In genomic region chr9:4640027-4640426, GRCh38 we compare ENCODE assay signal across 9 cellular contexts. TPM values are rescaled to one million over a fixed set of nuclear protein-coding genes. Genes with fewer than 3 reads are reported as not detected.
DNase-seq lines count a peak whose midpoint lies in the region; ATAC-seq, FAIRE-seq and TF ChIP-seq lines count a peak whose summit lies in the region.
"Had no signal": no experiment of that assay in that cellular context is flagged by ENCODE, and none has a peak within 500 bp of the region (broad histone marks: within the 10 kb centered on the region; RNA-seq: fewer than 3 reads in every experiment).

No MANE protein-coding gene starts in this region.

- FAIRE-seq in K562 (lab: Jason Lieb, UNC): no peak
- FAIRE-seq: colon had no signal

- DNase-seq in AG04450 (ENCODE audit: low read depth, low spot score): no peak
- peak; percentile 99 for DNase-seq in OCI-M1 (lab: John Stamatoyannopoulos, UW)
- peak; percentile 7 to 16 (median 12) for DNase-seq in K562 (ENCODE audit: extremely low read depth in 1 of 4, low spot score in 3 of 4)
- DNase-seq in naive thymus-derived CD8-positive, alpha-beta T cell: peak; percentile 33 to 78 (median 58)
- DNase-seq in NOMO-1 treated with DMSO at 0.1 percent for 48 hours (lab: John Stamatoyannopoulos, UW; ENCODE audit: unreplicated experiment): no peak
- DNase-seq in lower leg skin (ENCODE audit: low spot score in 2 of 2): no peak

- no peaks in the 10 kb centered on the region for H3K9me3 Mint-ChIP-seq in naive thymus-derived CD8-positive, alpha-beta T cell

- peaks cover 0 to 5% (median 0%) of the 10 kb centered on the region in 5 donors for H3K27me3 Mint-ChIP-seq in naive thymus-derived CD8-positive, alpha-beta T cell

- peak overlapping the region in 2 of 10 donors; percentile 30 to 37 for H3K27ac Mint-ChIP-seq in naive thymus-derived CD8-positive, alpha-beta T cell

- H3K4me3 ChIP-seq in AG04450 (ENCODE audit: low read depth, low read length) (no peak overlapping the region), K562 (no peak overlapping the region), lower leg skin (ENCODE audit: low read depth, poor library complexity, severe bottlenecking) (no peak overlapping the region)

- no TSS peak for BruUV-seq in K562 (replicated peaks; lab: Mats Ljungman, UMichigan)

- H3K36me3 ChIP-seq in K562 (ENCODE audit: control insufficient read depth, insufficient read depth, low read length): no peaks in the 10 kb centered on the region

- H3K4me1 ChIP-seq in K562 (replicated peaks in 1 of 2; ENCODE audit: control insufficient read depth in 2 of 2, insufficient read depth in 2 of 2, low read length in 2 of 2): no peaks in the 10 kb centered on the region

- no peak overlapping the region for H3K4me3 Mint-ChIP-seq in naive thymus-derived CD8-positive, alpha-beta T cell

- no peak for TF ChIP-seq EP300 in K562 (IDR thresholded peaks at IDR 0.05; ENCODE audit: low read length)

- no peaks in the 10 kb centered on the region for H3K79me2 ChIP-seq in K562 (ENCODE audit: control insufficient read depth, insufficient read depth, low read length)

- no peak overlapping the region for H3K4me2 ChIP-seq in K562 (ENCODE audit: insufficient read depth, low read length)

- H3K9ac ChIP-seq in K562 (ENCODE audit: insufficient read depth in 1 of 2, low read depth in 2 of 2, low read length in 2 of 2): no peak overlapping the region

- WGBS in K562 (ENCODE audit: insufficient coverage, low coverage, missing lambda C conversion rate): 0% methylated on average over 2 of the region's 2 CpGs
- WGBS in lower leg skin, 2 donors: 55 to 62% methylated on average over 2 of the region's 2 CpGs

- H3K27me3 ChIP-seq in AG04450 (ENCODE audit: control insufficient read depth, insufficient read depth, low read length) (no peaks in the 10 kb centered on the region), K562 (ENCODE audit: control insufficient read depth in 2 of 2, insufficient read depth in 2 of 2, low read length in 2 of 2) (peaks cover 2 to 6% of the 10 kb centered on the region in 2 experiments; a peak in 2 of 5 replicates)

- peak; percentile 41; the same call in 1 of the 3 replicates for ATAC-seq in K562
- ATAC-seq in naive thymus-derived CD8-positive, alpha-beta T cell: peak; percentile 71 to 76
- no peak for ATAC-seq in HG03442 (IDR thresholded peaks at IDR 0.05; ENCODE audit: unreplicated experiment)

- CTCF ChIA-PET in AG04450 (lab: Charles Lee) (interaction anchor here (0.6 to 1.6 kb wide), 8 partner anchors 10 to 1782 kb away, joined by 3 to 8 read pairs (median 4); partner anchors contain the start of gene PLPP6), K562 (lab: Yijun Ruan, JAX; ENCODE audit: low intra/inter-chr PET ratio) (no interaction called here)

- TF ChIP-seq CTCF in AG04450 (IDR thresholded peaks at IDR 0.05; ENCODE audit: low read depth, low read length) (peak; percentile 42), GM12873 (IDR thresholded peaks at IDR 0.05; ENCODE audit: insufficient read depth, low read depth, low read length, missing control alignments) (peak; percentile 44), K562 (IDR thresholded peaks at IDR 0.05 in 2 of 3, conservative IDR thresholded peaks at IDR 0.05 in 1 of 3; ENCODE audit: insufficient read depth in 2 of 3, low read depth in 1 of 3, low read length in 3 of 3) (peak; percentile 9 to 37 (median 32); a peak in 3 of 6 replicates), lower leg skin (IDR thresholded peaks at IDR 0.05) (no peak)

- H3K36me3 Mint-ChIP-seq in naive thymus-derived CD8-positive, alpha-beta T cell: peaks cover 0 to 2% (median 0%) of the 10 kb centered on the region in 3 donors

- no peak overlapping the region for H2AFZ ChIP-seq in K562 (ENCODE audit: low read depth, low read length)

- no peaks in the 10 kb centered on the region for H3K9me1 ChIP-seq in K562 (ENCODE audit: control insufficient read depth, insufficient read depth, low read length)

- TF ChIP-seq POLR2A in K562 (conservative IDR thresholded peaks at IDR 0.05): no peak
- no peak for TF ChIP-seq POLR2A in lower leg skin (IDR thresholded peaks at IDR 0.05)

- POLR2A ChIA-PET in AG04450 (lab: Yijun Ruan, JAX): no interaction called here
- POLR2A ChIA-PET in K562 (lab: Yijun Ruan, JAX): interaction anchor here (0.8 kb wide), 1 partner anchor 14 kb away, joined by 3 read pairs; no protein-coding TSS in a partner anchor
- POLR2A ChIA-PET in naive thymus-derived CD8-positive, alpha-beta T cell (lab: Charles Lee): interaction anchor here (0.6 to 0.9 kb wide), 5 partner anchors 34 to 257 kb away, joined by 3 read pairs; partner anchors contain the start of gene CDC37L1

- in situ Hi-C loops in K562 (cut with MboI): no loop called here

- H4K20me1 ChIP-seq in K562 (replicated peaks; ENCODE audit: control insufficient read depth, insufficient read depth, low read length): no peaks in the 10 kb centered on the region

- H3K9me3 ChIP-seq in AG04450 (ENCODE audit: control insufficient read depth, insufficient read depth, low read length): no peaks in the 10 kb centered on the region
- H3K9me3 ChIP-seq in K562 (replicated peaks; ENCODE audit: control insufficient read depth, insufficient read depth, low read depth, low read length): no peaks in the 10 kb centered on the region

- TF ChIP-seq RAD21 in K562 (CRISPR knock-in tag; conservative IDR thresholded peaks at IDR 0.05 in 1 of 2, IDR thresholded peaks at IDR 0.05 in 1 of 2): peak; percentile 9 to 62; a peak in 2 of 4 replicates

- peaks cover 6 to 18% (median 14%) of the 10 kb centered on the region in 4 donors for H3K4me1 Mint-ChIP-seq in naive thymus-derived CD8-positive, alpha-beta T cell

- intact Hi-C loops in K562 (cut with micrococcal nuclease) (loop anchor here (2.0 kb wide), 1 partner anchor 325 kb away; no protein-coding TSS in a partner anchor), lower leg skin (cut with DNase I; ENCODE audit: low total_unique reads) (no loop called here)

- H3K27ac ChIP-seq in AG04450 (ENCODE audit: low read depth, low read length) (no peak overlapping the region), K562 (ENCODE audit: extremely low read depth, low read depth, low read length) (no peak overlapping the region)

RNA-seq across cellular contexts. Expression of gene PLPP6, which starts 22.1 kb away (rescaled TPM):
- polyA plus RNA-seq in AG04450 (2011; rRNA removed) (10.5 and 12.1 TPM in 2 replicates), K562 (2011; rRNA removed) (8.3 and 8.9 TPM in 2 replicates), K562 (2014; fragmentation: Illumina TruSeq; extraction: Trizol) (7.0 and 7.3 TPM in 2 replicates), K562 (2014; fragmentation: Nextera tagmentation; extraction: Ambion mirVana) (1 to 10 TPM; 1.9 to 2.0 TPM), K562 (2014; rRNA removed) (6.3 and 6.7 TPM in 2 replicates)
- 12.0 and 12.6 TPM in 2 replicates for polyA minus RNA-seq in AG04450 (2011; rRNA and poly(A)+ RNA removed)
- 9.1 TPM in 2 replicates for total RNA-seq in K562 (2011; cell fraction: chromatin; rRNA removed; ENCODE audit: low replicate concordance)
- 12.2 and 13.0 TPM in 2 replicates for total RNA-seq in K562 (2011; cell fraction: nucleolus; rRNA removed)
- 12.5 and 16.6 TPM in 2 replicates for total RNA-seq in K562 (2011; cell fraction: nucleoplasm; rRNA removed)
- total RNA-seq in K562 (2014; rRNA removed) (5.4 and 5.6 TPM in 2 replicates), K562 (2014; rRNA removed; fragmentation: Illumina TruSeq; extraction: Trizol) (4.9 and 5.3 TPM in 2 replicates), K562 (2015; rRNA removed; fragmentation: Illumina TruSeq; extraction: Trizol) (4.5 and 5.1 TPM in 2 replicates), K562 (2021) (6.4 and 6.9 TPM in 2 replicates), lower leg skin (10 to 100 TPM; 13.6 to 20.7 (median 17.7) TPM)
- 6.0 and 8.2 TPM in 2 replicates for polyA plus RNA-seq in K562 (2011; cell fraction: cytosol; rRNA removed)
- 10.3 and 12.0 TPM in 2 replicates for polyA plus RNA-seq in K562 (2011; cell fraction: nucleus; rRNA removed)
- 6.9 and 8.6 TPM in 2 replicates for polyA plus RNA-seq in K562 (2012)
- polyA minus RNA-seq in K562 (2011; rRNA and poly(A)+ RNA removed): 8.7 and 9.3 TPM in 2 replicates
- polyA minus RNA-seq in K562 (2011; cell fraction: cytosol; rRNA and poly(A)+ RNA removed): 4.7 and 4.9 TPM in 2 replicates
- polyA minus RNA-seq in K562 (2011; cell fraction: nucleus; rRNA and poly(A)+ RNA removed): 9.6 and 14.2 TPM in 2 replicates
- 10 to 100 TPM; 22.5 to 23.6 TPM for total RNA-seq in naive thymus-derived CD8-positive, alpha-beta T cell
- polyA plus RNA-seq in naive thymus-derived CD8-positive, alpha-beta T cell: 1 to 10 TPM; 4.9 to 6.1 (median 5.8) TPM

RNA-seq across cellular contexts. Expression of gene SPATA6L, which starts 26.3 kb away (rescaled TPM):
- polyA plus RNA-seq in AG04450 (2011; rRNA removed) (1.0 and 1.1 TPM in 2 replicates), K562 (2011; rRNA removed) (0.03 and 0.04 TPM in 2 replicates), K562 (2014; fragmentation: Illumina TruSeq; extraction: Trizol) (not detected in 2 replicates), K562 (2014; fragmentation: Nextera tagmentation; extraction: Ambion mirVana) (under 1 TPM; 0.04 to 0.08 TPM), K562 (2014; rRNA removed) (0.21 and 0.31 TPM in 2 replicates)
- polyA minus RNA-seq in AG04450 (2011; rRNA and poly(A)+ RNA removed): 0.65 and 1.6 TPM in 2 replicates
- total RNA-seq in K562 (2011; cell fraction: chromatin; rRNA removed; ENCODE audit: low replicate concordance): 0.16 TPM in 1 of 2 replicates, not detected in the other
- total RNA-seq in K562 (2011; cell fraction: nucleolus; rRNA removed): not detected in 2 replicates
- total RNA-seq in K562 (2011; cell fraction: nucleoplasm; rRNA removed): 0.15 TPM in 1 of 2 replicates, not detected in the other
- total RNA-seq in K562 (2014; rRNA removed) (1.00 TPM in 1 of 2 replicates, not detected in the other), K562 (2014; rRNA removed; fragmentation: Illumina TruSeq; extraction: Trizol) (0.06 TPM in 1 of 2 replicates, not detected in the other), K562 (2015; rRNA removed; fragmentation: Illumina TruSeq; extraction: Trizol) (not detected in 2 replicates), K562 (2021) (not detected in 2 replicates), lower leg skin (1 to 10 TPM; 1.3 to 3.5 (median 2.3) TPM)
- polyA plus RNA-seq in K562 (2011; cell fraction: cytosol; rRNA removed): not detected in 2 replicates
- 0.10 and 0.45 TPM in 2 replicates for polyA plus RNA-seq in K562 (2011; cell fraction: nucleus; rRNA removed)
- polyA plus RNA-seq in K562 (2012): 0.14 and 0.57 TPM in 2 replicates
- 0.03 and 0.25 TPM in 2 replicates for polyA minus RNA-seq in K562 (2011; rRNA and poly(A)+ RNA removed)
- not detected in 2 replicates for polyA minus RNA-seq in K562 (2011; cell fraction: cytosol; rRNA and poly(A)+ RNA removed)
- polyA minus RNA-seq in K562 (2011; cell fraction: nucleus; rRNA and poly(A)+ RNA removed): not detected in 2 replicates
- total RNA-seq in naive thymus-derived CD8-positive, alpha-beta T cell: 1 to 10 TPM; 5.2 to 5.8 TPM
- 1 to 10 TPM in 2 of 3 donors, not detected in 1; 1.5 to 2.6 TPM for polyA plus RNA-seq in naive thymus-derived CD8-positive, alpha-beta T cell

RNA-seq across cellular contexts. Expression of gene CDC37L1, which starts 39.3 kb away (rescaled TPM):
- polyA plus RNA-seq in AG04450 (2011; rRNA removed) (9.7 and 13.4 TPM in 2 replicates), K562 (2011; rRNA removed) (3.6 and 5.4 TPM in 2 replicates), K562 (2014; fragmentation: Illumina TruSeq; extraction: Trizol) (5.3 and 5.4 TPM in 2 replicates), K562 (2014; fragmentation: Nextera tagmentation; extraction: Ambion mirVana) (1 to 10 TPM; 1.5 TPM), K562 (2014; rRNA removed) (7.5 and 9.6 TPM in 2 replicates)
- 7.0 and 8.2 TPM in 2 replicates for polyA minus RNA-seq in AG04450 (2011; rRNA and poly(A)+ RNA removed)
- 11.4 and 21.5 TPM in 2 replicates for total RNA-seq in K562 (2011; cell fraction: chromatin; rRNA removed; ENCODE audit: low replicate concordance)
- total RNA-seq in K562 (2011; cell fraction: nucleolus; rRNA removed): 4.7 and 9.3 TPM in 2 replicates
- 7.1 and 9.8 TPM in 2 replicates for total RNA-seq in K562 (2011; cell fraction: nucleoplasm; rRNA removed)
- total RNA-seq in K562 (2014; rRNA removed) (6.0 and 8.1 TPM in 2 replicates), K562 (2014; rRNA removed; fragmentation: Illumina TruSeq; extraction: Trizol) (7.8 and 8.5 TPM in 2 replicates), K562 (2015; rRNA removed; fragmentation: Illumina TruSeq; extraction: Trizol) (7.2 and 7.8 TPM in 2 replicates), K562 (2021) (5.5 and 7.9 TPM in 2 replicates), lower leg skin (10 to 100 TPM; 15.5 to 32.5 (median 25.8) TPM)
- 1.4 and 2.2 TPM in 2 replicates for polyA plus RNA-seq in K562 (2011; cell fraction: cytosol; rRNA removed)
- polyA plus RNA-seq in K562 (2011; cell fraction: nucleus; rRNA removed): 2.8 and 2.9 TPM in 2 replicates
- polyA plus RNA-seq in K562 (2012): 3.6 and 4.0 TPM in 2 replicates
- polyA minus RNA-seq in K562 (2011; rRNA and poly(A)+ RNA removed): 9.3 and 10.3 TPM in 2 replicates
- polyA minus RNA-seq in K562 (2011; cell fraction: cytosol; rRNA and poly(A)+ RNA removed): 3.6 and 5.2 TPM in 2 replicates
- polyA minus RNA-seq in K562 (2011; cell fraction: nucleus; rRNA and poly(A)+ RNA removed): 6.3 and 9.4 TPM in 2 replicates
- total RNA-seq in naive thymus-derived CD8-positive, alpha-beta T cell: 10 to 100 TPM; 28.7 to 29.5 TPM
- polyA plus RNA-seq in naive thymus-derived CD8-positive, alpha-beta T cell: 10 to 100 TPM; 18.5 to 19.2 (median 19.1) TPM

Comparison
In these comparisons a context has a peak if more than half of its experiments do, and no peak if none do; other contexts are left out.
1. DNase-seq: peak in OCI-M1 (single experiment), K562 (4 of 4) and naive thymus-derived CD8-positive, alpha-beta T cell (10 of 10); none in AG04450 (single experiment), NOMO-1 treated with DMSO at 0.1 percent for 48 hours (single experiment) and lower leg skin (0 of 2).
2. CTCF ChIP-seq: peak in AG04450 (single experiment), GM12873 (single experiment) and K562 (3 of 3); none in lower leg skin (0 of 3).